Comparison of ENCODE assay signal across 10 cellular contexts in the genomic region with DNA sequence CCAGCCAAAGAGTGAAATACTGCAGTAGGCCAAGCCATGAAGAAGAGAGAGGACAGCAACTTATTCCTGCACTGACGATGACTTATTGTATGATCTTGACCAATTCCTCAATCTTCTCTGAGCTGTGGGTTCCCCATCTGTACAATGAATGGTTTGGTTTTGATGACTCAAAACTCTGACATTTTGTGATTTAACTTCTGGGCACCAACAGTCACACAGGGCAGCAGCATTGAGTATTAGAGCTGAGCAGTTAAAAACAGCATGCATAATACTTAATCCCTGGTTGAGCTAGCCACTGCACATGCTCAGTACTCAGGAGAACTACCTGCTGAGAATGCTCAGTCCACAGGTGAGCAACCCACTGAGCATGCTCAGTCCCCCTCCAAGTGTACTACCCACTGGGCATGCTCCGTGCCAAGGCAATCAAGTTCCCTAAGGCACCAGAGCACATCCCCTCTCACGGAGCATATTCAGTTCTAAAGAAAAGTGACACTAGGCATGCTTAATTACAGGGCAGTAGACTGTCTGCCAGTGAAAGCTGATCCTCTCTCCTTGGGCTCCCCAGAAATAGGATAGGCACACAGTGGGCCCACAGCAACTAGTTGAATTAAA.
DNase-seq lines count a peak whose midpoint lies in the region; ATAC-seq and TF ChIP-seq lines count a peak whose summit lies in the region.
"Had no signal": no experiment of that assay in that cellular context is flagged by ENCODE, and none has a peak within 500 bp of the region (broad histone marks: within the 10 kb centered on the region; RNA-seq: fewer than 3 reads in every experiment).

No MANE protein-coding gene starts in this region.

- no peak for TF ChIP-seq POLR2A in Peyer's patch (IDR thresholded peaks at IDR 0.05)

- H3K36me3 ChIP-seq in endocrine pancreas (ENCODE audit: control insufficient read depth, insufficient read depth, low read length) (no peaks in the 10 kb centered on the region), Peyer's patch (no peaks in the 10 kb centered on the region)

- peak overlapping the region; percentile 34 for H3K4me3 ChIP-seq in endocrine pancreas (ENCODE audit: control insufficient read depth, insufficient read depth, low read length)
- H3K4me3 ChIP-seq in Peyer's patch = no peak overlapping the region

- no peak overlapping the region for H3K9ac ChIP-seq in endocrine pancreas (ENCODE audit: control insufficient read depth, insufficient read depth, low read length)

- no peak overlapping the region for H3K4me3 Mint-ChIP-seq in osteocyte (ENCODE audit: unreplicated experiment)

- peak; percentile 31 for DNase-seq in GOT3 (lab: John Stamatoyannopoulos, UW)
- DNase-seq in NCI-H146 (lab: John Stamatoyannopoulos, UW) = peak; percentile 72
- DNase-seq in osteocyte (ENCODE audit: extremely low spot score, unreplicated experiment) = peak; percentile 25
- no peak for DNase-seq in Peyer's patch
- no peak for DNase-seq in activated naive CD4-positive, alpha-beta T cell treated with anti-CD3 and anti-CD28 coated beads, Interleukin-2, amount 50 U/mL, for 16 hours
- DNase-seq in pons (ENCODE audit: low spot score) = no peak
- DNase-seq: activated T-cell treated with anti-CD3 and anti-CD28 coated beads, Interleukin-2, amount 50 U/mL, for 48 hours; DMS53 had no signal

- no peak overlapping the region for H3K27ac Mint-ChIP-seq in osteocyte (ENCODE audit: unreplicated experiment)

- H3K4me1 ChIP-seq in endocrine pancreas (ENCODE audit: control insufficient read depth, insufficient read depth, low read length) (peaks cover 26% of the 10 kb centered on the region), Peyer's patch (no peaks in the 10 kb centered on the region)

- H3K27me3 ChIP-seq in endocrine pancreas (ENCODE audit: control insufficient read depth, insufficient read depth, low read length) = no peaks in the 10 kb centered on the region
- no peaks in the 10 kb centered on the region for H3K27me3 ChIP-seq in Peyer's patch

- H3K27ac ChIP-seq in Peyer's patch = no peak overlapping the region

- no peaks in the 10 kb centered on the region for H3K36me3 Mint-ChIP-seq in osteocyte (ENCODE audit: unreplicated experiment)

- no peaks in the 10 kb centered on the region for H3K9me3 Mint-ChIP-seq in osteocyte (ENCODE audit: unreplicated experiment)

- TF ChIP-seq CTCF in osteocyte (IDR thresholded peaks at IDR 0.05) = no peak
- no peak for TF ChIP-seq CTCF in Peyer's patch (IDR thresholded peaks at IDR 0.05)

- peaks cover 18% of the 10 kb centered on the region for H3K27me3 Mint-ChIP-seq in osteocyte (ENCODE audit: unreplicated experiment)

- H3K9me3 ChIP-seq in endocrine pancreas (ENCODE audit: control insufficient read depth, low read length) (no peaks in the 10 kb centered on the region), Peyer's patch (no peaks in the 10 kb centered on the region)

- no peaks in the 10 kb centered on the region for H3K4me1 Mint-ChIP-seq in osteocyte (ENCODE audit: unreplicated experiment)

- ATAC-seq in GM19023 (IDR thresholded peaks at IDR 0.05; ENCODE audit: unreplicated experiment) = no peak

Comparison
In these comparisons a context has a peak if more than half of its experiments do, and no peak if none do; other contexts are left out.
1. DNase-seq: peak in GOT3 (single experiment), NCI-H146 (single experiment) and osteocyte (single experiment); none in Peyer's patch (0 of 3), activated naive CD4-positive, alpha-beta T cell treated with anti-CD3 and anti-CD28 coated beads, Interleukin-2, amount 50 U/mL, for 16 hours (single experiment) and pons (single experiment).